24 cellular contexts compared by ENCODE assay signal in genomic region chr11:74471037-74471436, GRCh38. TPM values are rescaled to one million over a fixed set of nuclear protein-coding genes. Genes with fewer than 3 reads are reported as not detected.
DNase-seq lines count a peak whose midpoint lies in the region; ATAC-seq and TF ChIP-seq lines count a peak whose summit lies in the region.
"Had no signal": no experiment of that assay in that cellular context is flagged by ENCODE, and none has a peak within 500 bp of the region (broad histone marks: within the 10 kb centered on the region; RNA-seq: fewer than 3 reads in every experiment).

No MANE protein-coding gene starts in this region.

- no peak overlapping the region for H3K4me3 ChIP-seq in A673 (ENCODE audit: low read depth, low read length, poor library complexity, severe bottlenecking)
- H3K4me3 ChIP-seq in esophagus muscularis mucosa, result no peak overlapping the region
- H3K4me3 ChIP-seq in neural progenitor cell, result no peak overlapping the region
- H3K4me3 ChIP-seq: BLaER1 treated with 17β-estradiol and CSF1 and Interleukin-3, amounts not matched to agents 10 nM and 100 nM; GM12878; GM23338 had no signal

- no peaks in the 10 kb centered on the region for H4K20me1 ChIP-seq in neural progenitor cell (ENCODE audit: low read depth)
- H4K20me1 ChIP-seq: BLaER1 treated with 17β-estradiol and CSF1 and Interleukin-3, amounts not matched to agents 10 nM and 100 nM had no signal

- H3K4me1 Mint-ChIP-seq in activated CD8-positive, alpha-beta memory T cell treated with anti-CD3 and anti-CD28 coated beads, Interleukin-2, amount 10 ng/mL, durations not matched to agents 7 days and 5 days, result peaks cover 16% of the 10 kb centered on the region
- peaks cover 13% of the 10 kb centered on the region for H3K4me1 Mint-ChIP-seq in neural progenitor cell
- H3K4me1 Mint-ChIP-seq in activated CD8-positive, alpha-beta T cell treated with anti-CD3 and anti-CD28 coated beads, Interleukin-2, amount 10 ng/mL, durations not matched to agents 7 days and 5 days (ENCODE audit: low read depth), result peaks cover 3% of the 10 kb centered on the region

- no peaks in the 10 kb centered on the region for H3K27me3 ChIP-seq in A673 (replicated peaks; ENCODE audit: insufficient read depth, low read depth, low read length, poor library complexity)
- H3K27me3 ChIP-seq in esophagus muscularis mucosa, result peaks cover 0 to 7% (median 0%) of the 10 kb centered on the region in 4 donors
- peaks cover 23% of the 10 kb centered on the region for H3K27me3 ChIP-seq in neural progenitor cell
- H3K27me3 ChIP-seq: BE2C; BLaER1 treated with 17β-estradiol and CSF1 and Interleukin-3, amounts not matched to agents 10 nM and 100 nM had no signal

- H3K27ac ChIP-seq in A673 (ENCODE audit: low read depth, low read length, poor library complexity, severe bottlenecking) (peak overlapping the region; percentile 32), esophagus muscularis mucosa (replicated peaks in 1 of 4) (no peak overlapping the region), neural progenitor cell (no peak overlapping the region)
- H3K27ac ChIP-seq: 22Rv1; BLaER1 treated with 17β-estradiol and CSF1 and Interleukin-3, amounts not matched to agents 10 nM and 100 nM had no signal

- POLR2A ChIA-PET in A673 (lab: Charles Lee; ENCODE audit: low non-redundant PET), result no interaction called here
- POLR2A ChIA-PET in activated CD8-positive, alpha-beta T cell treated with anti-CD3 and anti-CD28 coated beads, Interleukin-2, amount 10 ng/mL, durations not matched to agents 7 days and 5 days (lab: Charles Lee), result no interaction called here

- no peak overlapping the region for H3K9ac ChIP-seq in neural progenitor cell
- H3K9ac ChIP-seq: BLaER1 treated with 17β-estradiol and CSF1 and Interleukin-3, amounts not matched to agents 10 nM and 100 nM had no signal

- H3K9me3 ChIP-seq in A673 (ENCODE audit: low read depth, low read length, poor library complexity, severe bottlenecking), result no peaks in the 10 kb centered on the region
- no peaks in the 10 kb centered on the region for H3K9me3 ChIP-seq in esophagus muscularis mucosa
- no peaks in the 10 kb centered on the region for H3K9me3 ChIP-seq in neural progenitor cell (ENCODE audit: low read depth)
- H3K9me3 ChIP-seq: BE2C; BLaER1 treated with 17β-estradiol and CSF1 and Interleukin-3, amounts not matched to agents 10 nM and 100 nM had no signal

- TF ChIP-seq POLR2A in esophagus muscularis mucosa (IDR thresholded peaks at IDR 0.05; ENCODE audit: low read depth), result no peak

- 100% methylated on average over 1 of the region's 1 CpG for WGBS in esophagus muscularis mucosa

- no peak overlapping the region for H2AFZ ChIP-seq in neural progenitor cell (replicated peaks)
- H2AFZ ChIP-seq: GM23338 had no signal

- TF ChIP-seq CTCF in A673 (conservative IDR thresholded peaks at IDR 0.05; ENCODE audit: low read depth, low read length) (no peak), esophagus muscularis mucosa (IDR thresholded peaks at IDR 0.05) (no peak), neural progenitor cell (IDR thresholded peaks at IDR 0.05) (no peak)

- TF ChIP-seq EP300 in esophagus muscularis mucosa (IDR thresholded peaks at IDR 0.05), result no peak

- no peak overlapping the region for H3K4me2 ChIP-seq in neural progenitor cell
- H3K4me2 ChIP-seq: GM23338 had no signal

- ATAC-seq in activated CD8-positive, alpha-beta memory T cell treated with anti-CD3 and anti-CD28 coated beads, Interleukin-2, amount 10 ng/mL, durations not matched to agents 7 days and 5 days, result no peak
- no peak for ATAC-seq in activated CD8-positive, alpha-beta T cell treated with anti-CD3 and anti-CD28 coated beads, Interleukin-2, amount 10 ng/mL, durations not matched to agents 7 days and 5 days
- ATAC-seq: GM12878, GM23338, HCT116 had no signal

- no peaks in the 10 kb centered on the region for H3K36me3 Mint-ChIP-seq in activated CD8-positive, alpha-beta memory T cell treated with anti-CD3 and anti-CD28 coated beads, Interleukin-2, amount 10 ng/mL, durations not matched to agents 7 days and 5 days
- no peaks in the 10 kb centered on the region for H3K36me3 Mint-ChIP-seq in neural progenitor cell
- no peaks in the 10 kb centered on the region for H3K36me3 Mint-ChIP-seq in activated CD8-positive, alpha-beta T cell treated with anti-CD3 and anti-CD28 coated beads, Interleukin-2, amount 10 ng/mL, durations not matched to agents 7 days and 5 days (ENCODE audit: low read depth)
- H3K36me3 Mint-ChIP-seq: CD14-positive monocyte; CD8-positive, alpha-beta memory T cell had no signal

- no peaks in the 10 kb centered on the region for H3F3A ChIP-seq in neural progenitor cell (ENCODE audit: low read depth)

- no peak overlapping the region for H3K4me3 Mint-ChIP-seq in activated CD8-positive, alpha-beta memory T cell treated with anti-CD3 and anti-CD28 coated beads, Interleukin-2, amount 10 ng/mL, durations not matched to agents 7 days and 5 days
- H3K4me3 Mint-ChIP-seq in neural progenitor cell, result no peak overlapping the region
- no peak overlapping the region for H3K4me3 Mint-ChIP-seq in activated CD8-positive, alpha-beta T cell treated with anti-CD3 and anti-CD28 coated beads, Interleukin-2, amount 10 ng/mL, durations not matched to agents 7 days and 5 days
- H3K4me3 Mint-ChIP-seq: CD14-positive monocyte; CD4-positive, alpha-beta T cell; CD8-positive, alpha-beta memory T cell; GM23338; H9 had no signal

- DNase-seq in activated CD8-positive, alpha-beta memory T cell treated with anti-CD3 and anti-CD28 coated beads, Interleukin-2, amount 50 U/mL, for 48 hours, result peak; percentile 15
- no peak for DNase-seq in activated CD8-positive, alpha-beta memory T cell treated with anti-CD3 and anti-CD28 coated beads, Interleukin-2, amount 10 ng/mL, durations not matched to agents 7 days and 5 days
- DNase-seq in A673 (ENCODE audit: low spot score), result no peak
- peak; percentile 60 for DNase-seq in esophagus muscularis mucosa (ENCODE audit: extremely low spot score)
- no peak for DNase-seq in neural progenitor cell (ENCODE audit: low spot score)
- DNase-seq in NOMO-1 treated with dmso at 0.1 percent for 144 hours (lab: John Stamatoyannopoulos, UW; ENCODE audit: unreplicated experiment), result no peak
- DNase-seq in activated CD8-positive, alpha-beta T cell treated with anti-CD3 and anti-CD28 coated beads, Interleukin-2, amount 10 ng/mL, durations not matched to agents 7 days and 5 days, result no peak
- DNase-seq in activated CD4-positive, CD25-positive, alpha-beta regulatory T cell (lab: John Stamatoyannopoulos, UW), result no peak
- DNase-seq: ACHN; AML-193; CD4-positive, alpha-beta T cell; CD8-positive, alpha-beta memory T cell; DMS 273 treated with DMSO at 0.1 percent for 48 hours; EL; GDM1; H9 had no signal

- H3K27ac Mint-ChIP-seq in activated CD8-positive, alpha-beta memory T cell treated with anti-CD3 and anti-CD28 coated beads, Interleukin-2, amount 10 ng/mL, durations not matched to agents 7 days and 5 days, result no peak overlapping the region
- H3K27ac Mint-ChIP-seq in neural progenitor cell, result peak overlapping the region; percentile 72
- no peak overlapping the region for H3K27ac Mint-ChIP-seq in activated CD8-positive, alpha-beta T cell treated with anti-CD3 and anti-CD28 coated beads, Interleukin-2, amount 10 ng/mL, durations not matched to agents 7 days and 5 days
- H3K27ac Mint-ChIP-seq: CD4-positive, alpha-beta T cell; GM23338; H9 had no signal

- H3K4me1 ChIP-seq in A673 (ENCODE audit: insufficient read depth, low read length, poor library complexity, severe bottlenecking), result peaks cover 48% of the 10 kb centered on the region
- H3K4me1 ChIP-seq in esophagus muscularis mucosa, result peaks cover 14 to 19% (median 16%) of the 10 kb centered on the region in 4 donors
- H3K4me1 ChIP-seq in neural progenitor cell, result peaks cover 15% of the 10 kb centered on the region
- H3K4me1 ChIP-seq: BE2C had no signal

- intact Hi-C loops in A673 (cut with micrococcal nuclease; ENCODE audit: unreplicated experiment) (no loop called here), esophagus muscularis mucosa (cut with DNase I) (no loop called here)

- no peaks in the 10 kb centered on the region for H3K9me3 Mint-ChIP-seq in activated CD8-positive, alpha-beta memory T cell treated with anti-CD3 and anti-CD28 coated beads, Interleukin-2, amount 10 ng/mL, durations not matched to agents 7 days and 5 days (ENCODE audit: low read depth)
- no peaks in the 10 kb centered on the region for H3K9me3 Mint-ChIP-seq in neural progenitor cell
- no peaks in the 10 kb centered on the region for H3K9me3 Mint-ChIP-seq in activated CD8-positive, alpha-beta T cell treated with anti-CD3 and anti-CD28 coated beads, Interleukin-2, amount 10 ng/mL, durations not matched to agents 7 days and 5 days (ENCODE audit: insufficient read depth)
- H3K9me3 Mint-ChIP-seq: CD4-positive, alpha-beta T cell; CD8-positive, alpha-beta memory T cell; GM23338; H9 had no signal

- H3K27me3 Mint-ChIP-seq in activated CD8-positive, alpha-beta memory T cell treated with anti-CD3 and anti-CD28 coated beads, Interleukin-2, amount 10 ng/mL, durations not matched to agents 7 days and 5 days, result peaks cover 32% of the 10 kb centered on the region
- H3K27me3 Mint-ChIP-seq in neural progenitor cell (ENCODE audit: insufficient read depth, low read depth), result peaks cover 2% of the 10 kb centered on the region
- H3K27me3 Mint-ChIP-seq in activated CD8-positive, alpha-beta T cell treated with anti-CD3 and anti-CD28 coated beads, Interleukin-2, amount 10 ng/mL, durations not matched to agents 7 days and 5 days (ENCODE audit: low read depth), result peaks cover 26% of the 10 kb centered on the region

- H3K36me3 ChIP-seq in A673 (ENCODE audit: insufficient read depth, low read length, poor library complexity, severe bottlenecking) (no peaks in the 10 kb centered on the region), esophagus muscularis mucosa (no peaks in the 10 kb centered on the region), neural progenitor cell (no peaks in the 10 kb centered on the region)
- H3K36me3 ChIP-seq: BE2C; BLaER1 treated with 17β-estradiol and CSF1 and Interleukin-3, amounts not matched to agents 10 nM and 100 nM had no signal

- H3K79me2 ChIP-seq in neural progenitor cell (ENCODE audit: low read depth), result no peaks in the 10 kb centered on the region

- CTCF ChIA-PET in activated CD8-positive, alpha-beta memory T cell treated with anti-CD3 and anti-CD28 coated beads, Interleukin-2, amount 10 ng/mL, durations not matched to agents 7 days and 5 days (lab: Charles Lee), result interaction anchor here (1.4 kb wide), 1 partner anchor 21 kb away, joined by 6 read pairs; no protein-coding TSS in a partner anchor
- CTCF ChIA-PET in A673 (lab: Charles Lee), result interaction anchor here (0.7 to 1.0 kb wide), 2 partner anchors 22 to 33 kb away, joined by 3 read pairs; no protein-coding TSS in a partner anchor
- CTCF ChIA-PET in activated CD8-positive, alpha-beta T cell treated with anti-CD3 and anti-CD28 coated beads, Interleukin-2, amount 10 ng/mL, durations not matched to agents 7 days and 5 days (lab: Charles Lee), result no interaction called here

- BruUV-seq in A673 (replicated peaks; lab: Mats Ljungman, UMichigan), result no TSS peak

RNA-seq across cellular contexts. Expression of gene KCNE3, which starts 3.7 kb away (rescaled TPM):
- total RNA-seq in activated CD8-positive, alpha-beta memory T cell treated with anti-CD3 and anti-CD28 coated beads, Interleukin-2, amount 10 ng/mL, durations not matched to agents 7 days and 5 days, result under 1 TPM in 1 of 2 experiments, not detected in 1; 0.16 TPM
- total RNA-seq in A673 (2021) (106 and 107 TPM in 2 replicates), esophagus muscularis mucosa (1 to 10 TPM; 6.0 to 9.6 (median 6.8) TPM), neural progenitor cell (ENCODE audit: low replicate concordance) (1.2 and 1.3 TPM in 2 replicates)
- not detected for total RNA-seq in activated CD8-positive, alpha-beta T cell treated with anti-CD3 and anti-CD28 coated beads, Interleukin-2, amount 10 ng/mL, durations not matched to agents 7 days and 5 days
- total RNA-seq: GM12878, H4 had no signal

RNA-seq across cellular contexts. Expression of gene LIPT2, which starts 22.5 kb away (rescaled TPM):
- 1 to 10 TPM in 1 of 2 experiments, under 1 TPM in 1; 0.82 to 2.5 TPM for total RNA-seq in activated CD8-positive, alpha-beta memory T cell treated with anti-CD3 and anti-CD28 coated beads, Interleukin-2, amount 10 ng/mL, durations not matched to agents 7 days and 5 days
- total RNA-seq in A673 (2021) (8.6 and 12.6 TPM in 2 replicates), esophagus muscularis mucosa (1 to 10 TPM; 2.2 to 6.7 (median 2.7) TPM), neural progenitor cell (ENCODE audit: low replicate concordance) (15.2 and 16.9 TPM in 2 replicates)
- 1 to 10 TPM; 3.1 to 4.4 TPM for total RNA-seq in activated CD8-positive, alpha-beta T cell treated with anti-CD3 and anti-CD28 coated beads, Interleukin-2, amount 10 ng/mL, durations not matched to agents 7 days and 5 days

Comparison
In these comparisons a context has a peak if more than half of its experiments do, and no peak if none do; other contexts are left out.
1. DNase-seq: peak in activated CD8-positive, alpha-beta memory T cell treated with anti-CD3 and anti-CD28 coated beads, Interleukin-2, amount 50 U/mL, for 48 hours (single experiment) and esophagus muscularis mucosa (single experiment); none in activated CD8-positive, alpha-beta memory T cell treated with anti-CD3 and anti-CD28 coated beads, Interleukin-2, amount 10 ng/mL, durations not matched to agents 7 days and 5 days (single experiment), A673 (single experiment), neural progenitor cell (single experiment), NOMO-1 treated with dmso at 0.1 percent for 144 hours (single experiment), activated CD8-positive, alpha-beta T cell treated with anti-CD3 and anti-CD28 coated beads, Interleukin-2, amount 10 ng/mL, durations not matched to agents 7 days and 5 days (single experiment) and activated CD4-positive, CD25-positive, alpha-beta regulatory T cell (0 of 4).
2. RNA of gene KCNE3, which starts 3.7 kb away (total RNA-seq): 106 to 107 TPM in A673; 6.0 to 9.6 TPM in esophagus muscularis mucosa, 1.2 to 1.3 TPM in neural progenitor cell, 0.16 TPM in activated CD8-positive, alpha-beta memory T cell treated with anti-CD3 and anti-CD28 coated beads, Interleukin-2, amount 10 ng/mL, durations not matched to agents 7 days and 5 days and not detected in activated CD8-positive, alpha-beta T cell treated with anti-CD3 and anti-CD28 coated beads, Interleukin-2, amount 10 ng/mL, durations not matched to agents 7 days and 5 days; every median in the first group is over 10 times any median in the second.